21 cellular contexts compared by ENCODE assay signal in genomic region chr6:122198922-122199321, GRCh38.
"Had no signal": no experiment of that assay in that cellular context is flagged by ENCODE, and none has a peak within 500 bp of the region (broad histone marks: within the 10 kb centered on the region; RNA-seq: fewer than 3 reads in every experiment).

No MANE protein-coding gene starts in this region.

- H3K4me3 ChIP-seq: esophagus squamous epithelium, hepatocyte, psoas muscle, sigmoid colon, stomach, thoracic aorta, transverse colon had no signal

- FAIRE-seq: endometrium, small intestine had no signal

- DNase-seq: effector memory CD4-positive, alpha-beta T cell; esophagus squamous epithelium; foreskin fibroblast; head of caudate nucleus; kidney; left colon; naive thymus-derived CD4-positive, alpha-beta T cell; nephron progenitor cell; psoas muscle; sigmoid colon; small intestine; stimulated activated CD4-positive, alpha-beta T cell treated with anti-CD3 and anti-CD28 coated beads, Interleukin-12 subunit alpha, Interleukin-12 subunit beta, amount 100 ng/mL, for 4 hours; stimulated activated naive CD4-positive, alpha-beta T cell; stomach; substantia nigra; transverse colon had no signal

- H3K36me3 ChIP-seq: esophagus squamous epithelium, neutrophil, sigmoid colon, stomach, thoracic aorta, transverse colon had no signal

- H2AFZ ChIP-seq: hepatocyte had no signal

- H3K9me3 ChIP-seq: esophagus squamous epithelium, neutrophil, psoas muscle, sigmoid colon, stomach, thoracic aorta, transverse colon had no signal

- H3K27me3 ChIP-seq: esophagus squamous epithelium, hepatocyte, neutrophil, sigmoid colon, stomach, transverse colon had no signal

- H3K4me1 ChIP-seq: psoas muscle, sigmoid colon, stomach, transverse colon had no signal

- ATAC-seq: left colon; naive thymus-derived CD4-positive, alpha-beta T cell; psoas muscle had no signal

- H3K4me2 ChIP-seq: hepatocyte had no signal

- H3K27ac ChIP-seq: epithelial cell of prostate, esophagus squamous epithelium, hepatocyte, neutrophil, psoas muscle, sigmoid colon, stomach, thoracic aorta, transverse colon had no signal
